16 cellular contexts compared by ENCODE assay signal in genomic region chr10:131816157-131816775, GRCh38.
DNase-seq lines count a peak whose midpoint lies in the region; ATAC-seq and TF ChIP-seq lines count a peak whose summit lies in the region.
"Had no signal": no experiment of that assay in that cellular context is flagged by ENCODE, and none has a peak within 500 bp of the region (broad histone marks: within the 10 kb centered on the region; RNA-seq: fewer than 3 reads in every experiment).

No MANE protein-coding gene starts in this region.

- no TSS peak for BruUV-seq in MCF 10A (replicated peaks; lab: Mats Ljungman, UMichigan)

- H3K27ac Mint-ChIP-seq in nephron progenitor cell (no peak overlapping the region), MCF 10A (ENCODE audit: low read depth, unreplicated experiment) (no peak overlapping the region)
- H3K27ac Mint-ChIP-seq: CD4-positive, CD25-positive, alpha-beta regulatory T cell had no signal

- CTCF ChIA-PET in MCF 10A (lab: Yijun Ruan, JAX): no interaction called here

- no peaks in the 10 kb centered on the region for H3K9me3 Mint-ChIP-seq in nephron progenitor cell
- no peaks in the 10 kb centered on the region for H3K9me3 Mint-ChIP-seq in MCF 10A (ENCODE audit: unreplicated experiment)

- ATAC-seq in Right ventricle myocardium superior (ENCODE audit: poor library complexity) (no peak), GM19324 (IDR thresholded peaks at IDR 0.05; ENCODE audit: low FRiP score, unreplicated experiment) (no peak)

- H3K4me1 Mint-ChIP-seq in nephron progenitor cell (peaks cover 82% of the 10 kb centered on the region), MCF 10A (ENCODE audit: insufficient read depth, unreplicated experiment) (no peaks in the 10 kb centered on the region)
- H3K4me1 Mint-ChIP-seq: CD4-positive, CD25-positive, alpha-beta regulatory T cell had no signal

- H3K27ac ChIP-seq in left ventricle myocardium inferior (replicated peaks) (no peak overlapping the region), coronary artery (no peak overlapping the region)
- H3K27ac ChIP-seq: PC-9 had no signal

- H3K27me3 ChIP-seq in left ventricle myocardium inferior (ENCODE audit: low read depth): peaks cover 87% of the 10 kb centered on the region

- H3K4me3 ChIP-seq in left ventricle myocardium inferior: no peak overlapping the region
- H3K4me3 ChIP-seq in coronary artery: no peak overlapping the region
- H3K4me3 ChIP-seq: PC-9 had no signal

- no peaks in the 10 kb centered on the region for H3K4me1 ChIP-seq in left ventricle myocardium inferior

- H3K36me3 Mint-ChIP-seq in nephron progenitor cell (ENCODE audit: low read depth) (no peaks in the 10 kb centered on the region), MCF 10A (ENCODE audit: insufficient read depth, unreplicated experiment) (no peaks in the 10 kb centered on the region)
- H3K36me3 Mint-ChIP-seq: CD4-positive, CD25-positive, alpha-beta regulatory T cell had no signal

- intact Hi-C loops in Right ventricle myocardium superior (cut with DNase I): no loop called here
- intact Hi-C loops in left ventricle myocardium inferior (cut with micrococcal nuclease): no loop called here
- intact Hi-C loops in MCF 10A (cut with micrococcal nuclease): no loop called here

- DNase-seq in Right ventricle myocardium superior (peak; percentile 19), left ventricle myocardium inferior (no peak), coronary artery (ENCODE audit: low spot score) (peak; percentile 62), nephron progenitor cell (no peak), ureter (ENCODE audit: low spot score) (peak; percentile 25), MCF 10A (ENCODE audit: unreplicated experiment) (no peak), kidney glomerular epithelial cell (lab: John Stamatoyannopoulos, UW) (no peak)
- DNase-seq: CD4-positive, CD25-positive, alpha-beta regulatory T cell; DND-41; GDM1; KG1; NCI-H1092 treated with DMSO at 0.1 percent for 48 hours; NCI-H1694 treated with DMSO at 0.1 percent for 48 hours; NCI-H446; PC-9 had no signal

- no peaks in the 10 kb centered on the region for H3K9me3 ChIP-seq in left ventricle myocardium inferior (replicated peaks)

- POLR2A ChIA-PET in MCF 10A (lab: Yijun Ruan, JAX): interaction anchor here (0.5 kb wide), 1 partner anchor 19 kb away, joined by 5 read pairs; no protein-coding TSS in a partner anchor

- H3K36me3 ChIP-seq in left ventricle myocardium inferior: no peaks in the 10 kb centered on the region

- TF ChIP-seq CTCF in left ventricle myocardium inferior (IDR thresholded peaks at IDR 0.05; ENCODE audit: borderline replicate concordance): no peak
- no peak for TF ChIP-seq CTCF in coronary artery (IDR thresholded peaks at IDR 0.05)
- no peak for TF ChIP-seq CTCF in nephron progenitor cell (IDR thresholded peaks at IDR 0.05)
- TF ChIP-seq CTCF in MCF 10A (IDR thresholded peaks at IDR 0.05; ENCODE audit: unreplicated experiment): no peak

- H3K4me3 Mint-ChIP-seq in nephron progenitor cell (peak overlapping the region; percentile 23), MCF 10A (ENCODE audit: unreplicated experiment) (no peak overlapping the region)
- H3K4me3 Mint-ChIP-seq: CD4-positive, CD25-positive, alpha-beta regulatory T cell had no signal

- H3K27me3 Mint-ChIP-seq in nephron progenitor cell (ENCODE audit: low read depth, poor library complexity) (peaks cover 31% of the 10 kb centered on the region), MCF 10A (ENCODE audit: insufficient read depth, unreplicated experiment) (peaks cover 12% of the 10 kb centered on the region)
- H3K27me3 Mint-ChIP-seq: CD4-positive, CD25-positive, alpha-beta regulatory T cell had no signal

Comparison
In these comparisons a context has a peak if more than half of its experiments do, and no peak if none do; other contexts are left out.
1. DNase-seq: peak in Right ventricle myocardium superior (single experiment), coronary artery (single experiment) and ureter (single experiment); none in left ventricle myocardium inferior (single experiment), nephron progenitor cell (single experiment), MCF 10A (single experiment) and kidney glomerular epithelial cell (single experiment).